In the genomic region with DNA sequence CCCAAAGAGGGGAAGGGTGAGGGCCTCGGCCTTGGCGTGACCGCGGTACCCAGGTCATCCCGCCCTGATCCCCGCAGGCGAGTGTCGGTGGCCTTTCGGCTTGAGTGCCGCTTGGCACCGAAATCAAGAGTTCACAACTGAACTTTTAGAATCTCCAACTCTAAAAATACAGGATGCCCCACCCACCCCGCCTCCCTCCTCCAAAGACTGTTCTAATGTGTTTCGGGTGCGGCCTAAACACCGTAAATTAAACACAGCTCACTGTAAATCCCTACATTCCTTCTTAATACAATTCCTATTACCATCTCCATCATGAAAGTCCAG, we compare ENCODE assay signal across 9 cellular contexts. TPM values are rescaled to one million over a fixed set of nuclear protein-coding genes. Genes with fewer than 3 reads are reported as not detected.
A peak's percentile ranks its signal among the peaks of the same experiment; 100 is the strongest.
DNase-seq lines count a peak whose midpoint lies in the region; TF ChIP-seq lines count a peak whose summit lies in the region.
"Had no signal": no experiment of that assay in that cellular context is flagged by ENCODE, and none has a peak within 500 bp of the region (broad histone marks: within the 10 kb centered on the region; RNA-seq: fewer than 3 reads in every experiment).

No MANE protein-coding gene starts in this region.

- H3K36me3 Mint-ChIP-seq in HFFc6 (ENCODE audit: low read depth) = no peaks in the 10 kb centered on the region
- no peaks in the 10 kb centered on the region for H3K36me3 Mint-ChIP-seq in activated naive CD8-positive, alpha-beta T cell
- H3K36me3 Mint-ChIP-seq in chondrocyte (ENCODE audit: low read depth) = peaks cover 2% of the 10 kb centered on the region

- peaks cover 0 to 15% (median 0%) of the 10 kb centered on the region in 7 donors for H3K27me3 ChIP-seq in spleen (replicated peaks in 1 of 7)

- no peaks in the 10 kb centered on the region for H3K9me3 ChIP-seq in iPS-18c (ENCODE audit: control insufficient read depth, insufficient read depth, low read length)
- H3K9me3 ChIP-seq in spleen = no peaks in the 10 kb centered on the region

- peak overlapping the region; percentile 83 to 97 (median 89) for H3K27ac ChIP-seq in spleen

- H3K27ac Mint-ChIP-seq in HFFc6 (no peak overlapping the region), chondrocyte (ENCODE audit: unreplicated experiment) (no peak overlapping the region)
- H3K27ac Mint-ChIP-seq in activated naive CD8-positive, alpha-beta T cell = peak overlapping the region; percentile 71

- H3K4me1 ChIP-seq in spleen = peaks cover 25 to 74% (median 49%) of the 10 kb centered on the region in 6 donors

- intact Hi-C loops in spleen (cut with DNase I; ENCODE audit: low total_unique reads) = no loop called here

- H3K9me3 Mint-ChIP-seq in HFFc6 (no peaks in the 10 kb centered on the region), chondrocyte (ENCODE audit: low read depth) (no peaks in the 10 kb centered on the region)
- H3K9me3 Mint-ChIP-seq in activated naive CD8-positive, alpha-beta T cell (ENCODE audit: low read depth) = no peaks in the 10 kb centered on the region

- peaks cover 9% of the 10 kb centered on the region for H3K4me1 Mint-ChIP-seq in HFFc6 (ENCODE audit: low read depth)
- H3K4me1 Mint-ChIP-seq in activated naive CD8-positive, alpha-beta T cell (ENCODE audit: low read depth) = peaks cover 36% of the 10 kb centered on the region
- peaks cover 28% of the 10 kb centered on the region for H3K4me1 Mint-ChIP-seq in chondrocyte (ENCODE audit: low read depth)

- DNase-seq in HFFc6 (no peak), spleen (no peak), T1000 (lab: John Stamatoyannopoulos, UW) (no peak), NCI-H446 (lab: John Stamatoyannopoulos, UW) (no peak), chondrocyte (ENCODE audit: low spot score) (no peak)
- no peak for DNase-seq in stimulated activated CD4-positive, alpha-beta T cell treated with anti-CD3 and anti-CD28 coated beads, Interleukin-1b, Interleukin-23, amount 100 ng/mL, for 48 hours
- DNase-seq: NCI-H510A had no signal

- peak in 1 of 3 donors; percentile 10 for TF ChIP-seq POLR2A in spleen (IDR thresholded peaks at IDR 0.05)

- WGBS in spleen, 5 donors = 8 to 13% (median 9%) methylated on average over 15 of the region's 15 CpGs

- H3K4me3 ChIP-seq in iPS-18c (ENCODE audit: insufficient read depth, low read depth, low read length) (peak overlapping the region; percentile 44; the same call in 1 of the 2 replicates), spleen (peak overlapping the region; percentile 52 to 82 (median 58))

- TF ChIP-seq CTCF in HFFc6 (IDR thresholded peaks at IDR 0.05) = no peak
- no peak for TF ChIP-seq CTCF in spleen (IDR thresholded peaks at IDR 0.05 in 8 of 11, conservative IDR thresholded peaks at IDR 0.05 in 3 of 11)
- no peak for TF ChIP-seq CTCF in chondrocyte (IDR thresholded peaks at IDR 0.05)

- peak overlapping the region; percentile 70 for H3K4me3 Mint-ChIP-seq in HFFc6
- peak overlapping the region; percentile 85 for H3K4me3 Mint-ChIP-seq in activated naive CD8-positive, alpha-beta T cell
- H3K4me3 Mint-ChIP-seq in chondrocyte (ENCODE audit: unreplicated experiment) = no peak overlapping the region

- peaks cover 10% of the 10 kb centered on the region for H3K27me3 Mint-ChIP-seq in HFFc6 (ENCODE audit: insufficient read depth)
- no peaks in the 10 kb centered on the region for H3K27me3 Mint-ChIP-seq in activated naive CD8-positive, alpha-beta T cell
- H3K27me3 Mint-ChIP-seq in chondrocyte (ENCODE audit: low read depth) = no peaks in the 10 kb centered on the region

- H3K36me3 ChIP-seq in spleen = no peaks in the 10 kb centered on the region

RNA-seq across cellular contexts. Expression of gene SCNN1A, which starts 11.4 kb away (rescaled TPM):
- under 1 TPM in 1 of 6 experiments, not detected in 5; 0.18 TPM for total RNA-seq in HFFc6 (2021; fragmentation: NEBNext Ultra II Directional; extraction: Animal tissue kit (Norgen Biotek cat#: 25700))
- total RNA-seq in spleen (1 to 10 TPM in 6 of 7 donors, under 1 TPM in 1; 0.84 to 8.6 (median 2.0) TPM), chondrocyte (0.87 to 2.6 TPM (median 1.9 TPM) in 3 replicates)
- polyA plus RNA-seq in spleen = under 1 TPM; 0.17 to 0.22 (median 0.18) TPM

RNA-seq across cellular contexts. Expression of gene LTBR, which starts 20.0 kb away (rescaled TPM):
- 100 to 1,000 TPM in 3 of 6 experiments, 10 to 100 TPM in 3; 91.5 to 124 (median 106) TPM for total RNA-seq in HFFc6 (2021; fragmentation: NEBNext Ultra II Directional; extraction: Animal tissue kit (Norgen Biotek cat#: 25700))
- total RNA-seq in spleen (100 to 1,000 TPM in 3 of 7 donors, 10 to 100 TPM in 4; 49.0 to 155 (median 87.8) TPM), chondrocyte (11.8 to 46.5 TPM (median 41.1 TPM) in 3 replicates)
- polyA plus RNA-seq in spleen = 10 to 100 TPM; 14.4 to 29.2 (median 15.7) TPM

RNA-seq across cellular contexts. Expression of gene TNFRSF1A, which starts 22.1 kb away (rescaled TPM):
- total RNA-seq in HFFc6 (2021; fragmentation: NEBNext Ultra II Directional; extraction: Animal tissue kit (Norgen Biotek cat#: 25700)) = 100 to 1,000 TPM; 105 to 122 (median 112) TPM
- total RNA-seq in spleen = 100 to 1,000 TPM; 153 to 578 (median 224) TPM
- polyA plus RNA-seq in spleen = 10 to 100 TPM; 22.5 to 40.6 (median 22.8) TPM
- total RNA-seq in chondrocyte = 88.5 to 128 TPM (median 127 TPM) in 3 replicates

RNA-seq across cellular contexts. Expression of gene PLEKHG6, which starts 53.5 kb away (rescaled TPM):
- not detected for total RNA-seq in HFFc6 (2021; fragmentation: NEBNext Ultra II Directional; extraction: Animal tissue kit (Norgen Biotek cat#: 25700))
- total RNA-seq in spleen (1 to 10 TPM in 1 of 7 donors, under 1 TPM in 2, not detected in 4; 0.19 to 1.2 (median 0.74) TPM), chondrocyte (0.21 to 0.35 TPM in 2 of 3 replicates, not detected in the other)
- under 1 TPM; 0.10 to 0.12 (median 0.11) TPM for polyA plus RNA-seq in spleen
